ENCODE assay signal across 1 cellular context in the genomic region with DNA sequence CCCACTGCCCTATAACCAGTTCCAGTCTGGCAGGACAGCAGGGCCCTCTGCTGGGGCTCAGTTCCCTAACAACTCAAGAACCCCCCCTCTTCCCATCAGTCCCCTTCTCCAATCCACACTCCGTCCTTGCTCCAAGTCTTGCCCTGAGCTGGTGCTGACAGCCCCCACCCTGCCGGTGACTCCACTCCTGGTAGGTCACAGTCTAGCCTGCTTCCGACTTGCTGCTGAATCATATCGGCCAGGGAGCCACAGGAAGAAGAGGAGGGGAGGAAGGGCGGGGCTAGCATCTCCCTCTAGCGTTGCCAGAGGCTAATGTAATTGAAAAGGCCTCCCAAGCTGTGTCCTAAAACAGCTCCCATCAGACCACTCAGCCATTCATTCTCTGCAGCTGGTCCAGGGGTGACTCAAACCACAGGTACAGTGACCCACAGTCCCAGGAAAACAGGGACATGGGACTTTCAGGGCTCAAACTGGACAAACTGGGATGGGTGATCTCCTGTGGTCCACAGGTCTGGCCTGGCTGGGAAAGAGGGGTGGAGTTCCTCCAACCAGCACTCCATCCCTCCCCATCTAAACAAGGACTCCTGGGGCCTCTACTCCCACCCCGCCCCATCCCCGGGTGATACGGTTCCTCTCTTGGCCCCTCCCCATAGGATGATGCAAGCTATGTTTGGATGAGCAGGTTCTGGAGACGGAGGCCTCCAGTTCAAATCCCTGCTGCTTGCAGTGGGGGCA.
A peak's percentile ranks its signal among the peaks of the same experiment; 100 is the strongest.
TF ChIP-seq lines count a peak whose summit lies in the region.

No MANE protein-coding gene starts in this region.

TF ChIP-seq in GM12878, 131 proteins besides CTCF, POLR2A, EP300 and RAD21 (continued from another document and continues in another):
- TF ChIP-seq, protein P1, sequence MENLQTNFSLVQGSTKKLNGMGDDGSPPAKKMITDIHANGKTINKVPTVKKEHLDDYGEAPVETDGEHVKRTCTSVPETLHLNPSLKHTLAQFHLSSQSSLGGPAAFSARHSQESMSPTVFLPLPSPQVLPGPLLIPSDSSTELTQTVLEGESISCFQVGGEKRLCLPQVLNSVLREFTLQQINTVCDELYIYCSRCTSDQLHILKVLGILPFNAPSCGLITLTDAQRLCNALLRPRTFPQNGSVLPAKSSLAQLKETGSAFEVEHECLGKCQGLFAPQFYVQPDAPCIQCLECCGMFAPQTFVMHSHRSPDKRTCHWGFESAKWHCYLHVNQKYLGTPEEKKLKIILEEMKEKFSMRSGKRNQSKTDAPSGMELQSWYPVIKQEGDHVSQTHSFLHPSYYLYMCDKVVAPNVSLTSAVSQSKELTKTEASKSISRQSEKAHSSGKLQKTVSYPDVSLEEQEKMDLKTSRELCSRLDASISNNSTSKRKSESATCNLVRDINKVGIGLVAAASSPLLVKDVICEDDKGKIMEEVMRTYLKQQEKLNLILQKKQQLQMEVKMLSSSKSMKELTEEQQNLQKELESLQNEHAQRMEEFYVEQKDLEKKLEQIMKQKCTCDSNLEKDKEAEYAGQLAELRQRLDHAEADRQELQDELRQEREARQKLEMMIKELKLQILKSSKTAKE (IDR thresholded peaks at IDR 0.05; ENCODE audit: low read depth, poor library complexity, severe bottlenecking), result peak; percentile 37
- TF ChIP-seq TBL1XR1 (IDR thresholded peaks at IDR 0.05; ENCODE audit: low read depth, low read length) (no peak), NFXL1 (IDR thresholded peaks at IDR 0.05; ENCODE audit: borderline replicate concordance) (no peak), CEBPB (IDR thresholded peaks at IDR 0.05; ENCODE audit: borderline replicate concordance in 1 of 2, low read depth in 2 of 2, low read length in 2 of 2) (no peak), CBFB (IDR thresholded peaks at IDR 0.05; ENCODE audit: low read depth) (no peak), ZSCAN29 (IDR thresholded peaks at IDR 0.05) (no peak), BHLHE40 (IDR thresholded peaks at IDR 0.05; ENCODE audit: borderline replicate concordance in 1 of 2, low read depth in 2 of 2, low read length in 1 of 2) (peak in 1 of 2 experiments; percentile 2; a peak in 1 of 4 replicates), ZNF24 (IDR thresholded peaks at IDR 0.05) (0 out of 2 replicates have a peak, but pooled peaks have one; percentile 49), NR2F1 (conservative IDR thresholded peaks at IDR 0.05) (peak; percentile 56), IKZF1 (conservative IDR thresholded peaks at IDR 0.05) (peak; percentile 79), LARP7 (IDR thresholded peaks at IDR 0.05) (peak; percentile 69; the same call in 1 of the 2 replicates), EED (IDR thresholded peaks at IDR 0.05; ENCODE audit: low read depth) (peak; percentile 77), RUNX3 (IDR thresholded peaks at IDR 0.05; ENCODE audit: low read length) (0 out of 2 replicates have a peak, but pooled peaks have one; percentile 25), CREB1 (IDR thresholded peaks at IDR 0.05; ENCODE audit: low read depth) (0 out of 2 replicates have a peak, but pooled peaks have one; percentile 28), MEF2A (IDR thresholded peaks at IDR 0.05; ENCODE audit: insufficient read depth, low read depth, low read length) (no peak), MTA2 (IDR thresholded peaks at IDR 0.05; ENCODE audit: low read depth) (peak; percentile 59; the same call in 1 of the 2 replicates), TCF7 (IDR thresholded peaks at IDR 0.05; ENCODE audit: borderline replicate concordance) (no peak), GATAD2B (conservative IDR thresholded peaks at IDR 0.05; ENCODE audit: low read depth) (0 out of 2 replicates have a peak, but pooled peaks have one; percentile 41), HCFC1 (IDR thresholded peaks at IDR 0.05; ENCODE audit: low read length) (no peak), ATF7 (IDR thresholded peaks at IDR 0.05; ENCODE audit: low read depth) (0 out of 2 replicates have a peak, but pooled peaks have one; percentile 35), CHD1 (IDR thresholded peaks at IDR 0.05; ENCODE audit: low read depth, low read length) (no peak), NBN (IDR thresholded peaks at IDR 0.05) (peak; percentile 54; the same call in 1 of the 2 replicates), RFX5 (IDR thresholded peaks at IDR 0.05; ENCODE audit: low read depth, low read length) (no peak), SMARCA5 (IDR thresholded peaks at IDR 0.05) (peak; percentile 89), BACH1 (IDR thresholded peaks at IDR 0.05; ENCODE audit: borderline replicate concordance) (no peak)
- TF ChIP-seq, protein P2, sequence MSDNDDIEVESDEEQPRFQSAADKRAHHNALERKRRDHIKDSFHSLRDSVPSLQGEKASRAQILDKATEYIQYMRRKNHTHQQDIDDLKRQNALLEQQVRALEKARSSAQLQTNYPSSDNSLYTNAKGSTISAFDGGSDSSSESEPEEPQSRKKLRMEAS (IDR thresholded peaks at IDR 0.05; ENCODE audit: low read depth, low read length), result 0 out of 2 replicates have a peak, but pooled peaks have one; percentile 13
- TF ChIP-seq, protein P3, sequence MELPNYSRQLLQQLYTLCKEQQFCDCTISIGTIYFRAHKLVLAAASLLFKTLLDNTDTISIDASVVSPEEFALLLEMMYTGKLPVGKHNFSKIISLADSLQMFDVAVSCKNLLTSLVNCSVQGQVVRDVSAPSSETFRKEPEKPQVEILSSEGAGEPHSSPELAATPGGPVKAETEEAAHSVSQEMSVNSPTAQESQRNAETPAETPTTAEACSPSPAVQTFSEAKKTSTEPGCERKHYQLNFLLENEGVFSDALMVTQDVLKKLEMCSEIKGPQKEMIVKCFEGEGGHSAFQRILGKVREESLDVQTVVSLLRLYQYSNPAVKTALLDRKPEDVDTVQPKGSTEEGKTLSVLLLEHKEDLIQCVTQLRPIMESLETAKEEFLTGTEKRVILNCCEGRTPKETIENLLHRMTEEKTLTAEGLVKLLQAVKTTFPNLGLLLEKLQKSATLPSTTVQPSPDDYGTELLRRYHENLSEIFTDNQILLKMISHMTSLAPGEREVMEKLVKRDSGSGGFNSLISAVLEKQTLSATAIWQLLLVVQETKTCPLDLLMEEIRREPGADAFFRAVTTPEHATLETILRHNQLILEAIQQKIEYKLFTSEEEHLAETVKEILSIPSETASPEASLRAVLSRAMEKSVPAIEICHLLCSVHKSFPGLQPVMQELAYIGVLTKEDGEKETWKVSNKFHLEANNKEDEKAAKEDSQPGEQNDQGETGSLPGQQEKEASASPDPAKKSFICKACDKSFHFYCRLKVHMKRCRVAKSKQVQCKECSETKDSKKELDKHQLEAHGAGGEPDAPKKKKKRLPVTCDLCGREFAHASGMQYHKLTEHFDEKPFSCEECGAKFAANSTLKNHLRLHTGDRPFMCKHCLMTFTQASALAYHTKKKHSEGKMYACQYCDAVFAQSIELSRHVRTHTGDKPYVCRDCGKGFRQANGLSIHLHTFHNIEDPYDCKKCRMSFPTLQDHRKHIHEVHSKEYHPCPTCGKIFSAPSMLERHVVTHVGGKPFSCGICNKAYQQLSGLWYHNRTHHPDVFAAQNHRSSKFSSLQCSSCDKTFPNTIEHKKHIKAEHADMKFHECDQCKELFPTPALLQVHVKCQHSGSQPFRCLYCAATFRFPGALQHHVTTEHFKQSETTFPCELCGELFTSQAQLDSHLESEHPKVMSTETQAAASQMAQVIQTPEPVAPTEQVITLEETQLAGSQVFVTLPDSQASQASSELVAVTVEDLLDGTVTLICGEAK (IDR thresholded peaks at IDR 0.05; ENCODE audit: borderline replicate concordance), result no peak
- TF ChIP-seq, protein P4, sequence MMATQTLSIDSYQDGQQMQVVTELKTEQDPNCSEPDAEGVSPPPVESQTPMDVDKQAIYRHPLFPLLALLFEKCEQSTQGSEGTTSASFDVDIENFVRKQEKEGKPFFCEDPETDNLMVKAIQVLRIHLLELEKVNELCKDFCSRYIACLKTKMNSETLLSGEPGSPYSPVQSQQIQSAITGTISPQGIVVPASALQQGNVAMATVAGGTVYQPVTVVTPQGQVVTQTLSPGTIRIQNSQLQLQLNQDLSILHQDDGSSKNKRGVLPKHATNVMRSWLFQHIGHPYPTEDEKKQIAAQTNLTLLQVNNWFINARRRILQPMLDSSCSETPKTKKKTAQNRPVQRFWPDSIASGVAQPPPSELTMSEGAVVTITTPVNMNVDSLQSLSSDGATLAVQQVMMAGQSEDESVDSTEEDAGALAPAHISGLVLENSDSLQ (IDR thresholded peaks at IDR 0.05), result no peak
- TF ChIP-seq, protein P5, sequence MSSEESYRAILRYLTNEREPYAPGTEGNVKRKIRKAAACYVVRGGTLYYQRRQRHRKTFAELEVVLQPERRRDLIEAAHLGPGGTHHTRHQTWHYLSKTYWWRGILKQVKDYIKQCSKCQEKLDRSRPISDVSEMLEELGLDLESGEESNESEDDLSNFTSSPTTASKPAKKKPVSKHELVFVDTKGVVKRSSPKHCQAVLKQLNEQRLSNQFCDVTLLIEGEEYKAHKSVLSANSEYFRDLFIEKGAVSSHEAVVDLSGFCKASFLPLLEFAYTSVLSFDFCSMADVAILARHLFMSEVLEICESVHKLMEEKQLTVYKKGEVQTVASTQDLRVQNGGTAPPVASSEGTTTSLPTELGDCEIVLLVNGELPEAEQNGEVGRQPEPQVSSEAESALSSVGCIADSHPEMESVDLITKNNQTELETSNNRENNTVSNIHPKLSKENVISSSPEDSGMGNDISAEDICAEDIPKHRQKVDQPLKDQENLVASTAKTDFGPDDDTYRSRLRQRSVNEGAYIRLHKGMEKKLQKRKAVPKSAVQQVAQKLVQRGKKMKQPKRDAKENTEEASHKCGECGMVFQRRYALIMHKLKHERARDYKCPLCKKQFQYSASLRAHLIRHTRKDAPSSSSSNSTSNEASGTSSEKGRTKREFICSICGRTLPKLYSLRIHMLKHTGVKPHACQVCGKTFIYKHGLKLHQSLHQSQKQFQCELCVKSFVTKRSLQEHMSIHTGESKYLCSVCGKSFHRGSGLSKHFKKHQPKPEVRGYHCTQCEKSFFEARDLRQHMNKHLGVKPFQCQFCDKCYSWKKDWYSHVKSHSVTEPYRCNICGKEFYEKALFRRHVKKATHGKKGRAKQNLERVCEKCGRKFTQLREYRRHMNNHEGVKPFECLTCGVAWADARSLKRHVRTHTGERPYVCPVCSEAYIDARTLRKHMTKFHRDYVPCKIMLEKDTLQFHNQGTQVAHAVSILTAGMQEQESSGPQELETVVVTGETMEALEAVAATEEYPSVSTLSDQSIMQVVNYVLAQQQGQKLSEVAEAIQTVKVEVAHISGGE (CRISPR knock-in tag; IDR thresholded peaks at IDR 0.05), result no peak
- TF ChIP-seq, protein P6, sequence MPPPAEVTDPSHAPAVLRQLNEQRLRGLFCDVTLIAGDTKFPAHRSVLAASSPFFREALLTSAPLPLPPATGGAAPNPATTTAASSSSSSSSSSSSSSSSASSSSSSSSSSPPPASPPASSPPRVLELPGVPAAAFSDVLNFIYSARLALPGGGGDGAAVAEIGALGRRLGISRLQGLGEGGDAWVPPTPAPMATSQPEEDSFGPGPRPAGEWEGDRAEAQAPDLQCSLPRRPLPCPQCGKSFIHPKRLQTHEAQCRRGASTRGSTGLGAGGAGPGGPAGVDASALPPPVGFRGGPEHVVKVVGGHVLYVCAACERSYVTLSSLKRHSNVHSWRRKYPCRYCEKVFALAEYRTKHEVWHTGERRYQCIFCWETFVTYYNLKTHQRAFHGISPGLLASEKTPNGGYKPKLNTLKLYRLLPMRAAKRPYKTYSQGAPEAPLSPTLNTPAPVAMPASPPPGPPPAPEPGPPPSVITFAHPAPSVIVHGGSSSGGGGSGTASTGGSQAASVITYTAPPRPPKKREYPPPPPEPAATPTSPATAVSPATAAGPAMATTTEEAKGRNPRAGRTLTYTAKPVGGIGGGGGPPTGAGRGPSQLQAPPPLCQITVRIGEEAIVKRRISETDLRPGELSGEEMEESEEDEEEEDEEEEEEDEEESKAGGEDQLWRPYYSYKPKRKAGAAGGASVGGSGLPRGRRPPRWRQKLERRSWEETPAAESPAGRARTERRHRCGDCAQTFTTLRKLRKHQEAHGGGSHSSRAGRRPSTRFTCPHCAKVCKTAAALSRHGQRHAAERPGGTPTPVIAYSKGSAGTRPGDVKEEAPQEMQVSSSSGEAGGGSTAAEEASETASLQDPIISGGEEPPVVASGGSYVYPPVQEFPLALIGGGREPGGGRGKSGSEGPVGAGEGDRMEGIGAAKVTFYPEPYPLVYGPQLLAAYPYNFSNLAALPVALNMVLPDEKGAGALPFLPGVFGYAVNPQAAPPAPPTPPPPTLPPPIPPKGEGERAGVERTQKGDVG (CRISPR knock-in tag; IDR thresholded peaks at IDR 0.05), result no peak
- TF ChIP-seq, protein P7, sequence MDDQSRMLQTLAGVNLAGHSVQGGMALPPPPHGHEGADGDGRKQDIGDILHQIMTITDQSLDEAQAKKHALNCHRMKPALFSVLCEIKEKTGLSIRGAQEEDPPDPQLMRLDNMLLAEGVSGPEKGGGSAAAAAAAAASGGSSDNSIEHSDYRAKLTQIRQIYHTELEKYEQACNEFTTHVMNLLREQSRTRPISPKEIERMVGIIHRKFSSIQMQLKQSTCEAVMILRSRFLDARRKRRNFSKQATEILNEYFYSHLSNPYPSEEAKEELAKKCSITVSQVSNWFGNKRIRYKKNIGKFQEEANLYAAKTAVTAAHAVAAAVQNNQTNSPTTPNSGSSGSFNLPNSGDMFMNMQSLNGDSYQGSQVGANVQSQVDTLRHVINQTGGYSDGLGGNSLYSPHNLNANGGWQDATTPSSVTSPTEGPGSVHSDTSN (IDR thresholded peaks at IDR 0.05; ENCODE audit: insufficient replicate concordance, low read depth, low read length), result no peak
- TF ChIP-seq, protein P8, sequence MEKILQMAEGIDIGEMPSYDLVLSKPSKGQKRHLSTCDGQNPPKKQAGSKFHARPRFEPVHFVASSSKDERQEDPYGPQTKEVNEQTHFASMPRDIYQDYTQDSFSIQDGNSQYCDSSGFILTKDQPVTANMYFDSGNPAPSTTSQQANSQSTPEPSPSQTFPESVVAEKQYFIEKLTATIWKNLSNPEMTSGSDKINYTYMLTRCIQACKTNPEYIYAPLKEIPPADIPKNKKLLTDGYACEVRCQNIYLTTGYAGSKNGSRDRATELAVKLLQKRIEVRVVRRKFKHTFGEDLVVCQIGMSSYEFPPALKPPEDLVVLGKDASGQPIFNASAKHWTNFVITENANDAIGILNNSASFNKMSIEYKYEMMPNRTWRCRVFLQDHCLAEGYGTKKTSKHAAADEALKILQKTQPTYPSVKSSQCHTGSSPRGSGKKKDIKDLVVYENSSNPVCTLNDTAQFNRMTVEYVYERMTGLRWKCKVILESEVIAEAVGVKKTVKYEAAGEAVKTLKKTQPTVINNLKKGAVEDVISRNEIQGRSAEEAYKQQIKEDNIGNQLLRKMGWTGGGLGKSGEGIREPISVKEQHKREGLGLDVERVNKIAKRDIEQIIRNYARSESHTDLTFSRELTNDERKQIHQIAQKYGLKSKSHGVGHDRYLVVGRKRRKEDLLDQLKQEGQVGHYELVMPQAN (conservative IDR thresholded peaks at IDR 0.05), result 0 out of 2 replicates have a peak, but pooled peaks have one; percentile 37
- TF ChIP-seq, protein P9, sequence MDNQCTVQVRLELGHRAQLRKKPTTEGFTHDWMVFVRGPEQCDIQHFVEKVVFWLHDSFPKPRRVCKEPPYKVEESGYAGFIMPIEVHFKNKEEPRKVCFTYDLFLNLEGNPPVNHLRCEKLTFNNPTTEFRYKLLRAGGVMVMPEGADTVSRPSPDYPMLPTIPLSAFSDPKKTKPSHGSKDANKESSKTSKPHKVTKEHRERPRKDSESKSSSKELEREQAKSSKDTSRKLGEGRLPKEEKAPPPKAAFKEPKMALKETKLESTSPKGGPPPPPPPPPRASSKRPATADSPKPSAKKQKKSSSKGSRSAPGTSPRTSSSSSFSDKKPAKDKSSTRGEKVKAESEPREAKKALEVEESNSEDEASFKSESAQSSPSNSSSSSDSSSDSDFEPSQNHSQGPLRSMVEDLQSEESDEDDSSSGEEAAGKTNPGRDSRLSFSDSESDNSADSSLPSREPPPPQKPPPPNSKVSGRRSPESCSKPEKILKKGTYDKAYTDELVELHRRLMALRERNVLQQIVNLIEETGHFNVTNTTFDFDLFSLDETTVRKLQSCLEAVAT (IDR thresholded peaks at IDR 0.05), result no peak
